In genomic region chr5:14143509-14143842, GRCh38 we compare ENCODE assay signal across 8 cellular contexts. TPM values are rescaled to one million over a fixed set of nuclear protein-coding genes. Genes with fewer than 3 reads are reported as not detected.
A peak's percentile ranks its signal among the peaks of the same experiment; 100 is the strongest.
DNase-seq lines count a peak whose midpoint lies in the region; ATAC-seq and TF ChIP-seq lines count a peak whose summit lies in the region.

No MANE protein-coding gene starts in this region.

- H3K4me3 Mint-ChIP-seq in MCF 10A (ENCODE audit: unreplicated experiment) = peak overlapping the region; percentile 79

- H3K27ac Mint-ChIP-seq in MCF 10A (ENCODE audit: low read depth, unreplicated experiment) = peak overlapping the region; percentile 62

- CTCF ChIA-PET in MCF 10A (lab: Yijun Ruan, JAX) = interaction anchor here (0.6 to 1.7 kb wide), 6 partner anchors 17 to 674 kb away, joined by 3 to 6 read pairs (median 3); no protein-coding TSS in a partner anchor

- H3K9me3 Mint-ChIP-seq in MCF 10A (ENCODE audit: unreplicated experiment) = no peaks in the 10 kb centered on the region

- no peaks in the 10 kb centered on the region for H3K36me3 Mint-ChIP-seq in MCF 10A (ENCODE audit: insufficient read depth, unreplicated experiment)

- H3K27me3 Mint-ChIP-seq in MCF 10A (ENCODE audit: insufficient read depth, unreplicated experiment) = peaks cover 7% of the 10 kb centered on the region

- no peaks in the 10 kb centered on the region for H3K9me3 ChIP-seq in neuron (ENCODE audit: low read length)

- ATAC-seq in HG03039 (IDR thresholded peaks at IDR 0.05; ENCODE audit: unreplicated experiment) = peak; percentile 13

- TF ChIP-seq CTCF in MCF 10A (IDR thresholded peaks at IDR 0.05; ENCODE audit: unreplicated experiment) = no peak

- peak overlapping the region; percentile 98 for H3K4me3 ChIP-seq in neuron (ENCODE audit: low read length)

- peaks cover 23% of the 10 kb centered on the region for H3K4me1 Mint-ChIP-seq in MCF 10A (ENCODE audit: insufficient read depth, unreplicated experiment)

- BruUV-seq in MCF 10A (replicated peaks; lab: Mats Ljungman, UMichigan) = no TSS peak

- peaks cover 24% of the 10 kb centered on the region for H3K4me1 ChIP-seq in neuron (ENCODE audit: insufficient read depth, low read length)

- peak overlapping the region; percentile 79 for H2AFZ ChIP-seq in neuron (ENCODE audit: low read depth, low read length)

- intact Hi-C loops in MCF 10A (cut with micrococcal nuclease) = loop anchor here (1.0 to 5.0 kb wide), 2 partner anchors 106 to 132 kb away; no protein-coding TSS in a partner anchor

- DNase-seq in GM19238 (ENCODE audit: insufficient read length, low spot score) = peak; percentile 31
- DNase-seq in MCF 10A (ENCODE audit: unreplicated experiment) = no peak
- no peak for DNase-seq in NCI-H2227 (lab: John Stamatoyannopoulos, UW; ENCODE audit: unreplicated experiment)
- DNase-seq in GM19240 (ENCODE audit: insufficient read length, low spot score) = no peak
- DNase-seq in NCI-H2171 treated with DMSO at 0.1 percent for 48 hours (lab: John Stamatoyannopoulos, UW) = no peak
- no peak for DNase-seq in HCEC 1CT

- no peaks in the 10 kb centered on the region for H3K36me3 ChIP-seq in neuron (ENCODE audit: insufficient read depth, low read length)

- POLR2A ChIA-PET in MCF 10A (lab: Yijun Ruan, JAX) = interaction anchor here (0.7 to 10.4 kb wide), 12 partner anchors 12 to 135 kb away, joined by 3 to 128 read pairs (median 6); no protein-coding TSS in a partner anchor

- H3K27me3 ChIP-seq in neuron (ENCODE audit: insufficient read depth, low read length) = no peaks in the 10 kb centered on the region

RNA-seq across cellular contexts. Expression of gene TRIO, which starts 0.3 kb away (rescaled TPM):
- total RNA-seq in MCF 10A (2022) = 134 and 136 TPM in 2 replicates
